Comparison of ENCODE assay signal across 15 cellular contexts in genomic region chr7:5248201-5248885, GRCh38. TPM values are rescaled to one million over a fixed set of nuclear protein-coding genes. Genes with fewer than 3 reads are reported as not detected.
DNase-seq lines count a peak whose midpoint lies in the region; ATAC-seq and TF ChIP-seq lines count a peak whose summit lies in the region.
"Had no signal": no experiment of that assay in that cellular context is flagged by ENCODE, and none has a peak within 500 bp of the region (broad histone marks: within the 10 kb centered on the region; RNA-seq: fewer than 3 reads in every experiment).

No MANE protein-coding gene starts in this region.

- H3K27ac ChIP-seq in colonic mucosa (no peak overlapping the region), left lung (no peak overlapping the region), foreskin keratinocyte (no peak overlapping the region)
- H3K27ac ChIP-seq: KMS-11, neutrophil had no signal

- no peaks in the 10 kb centered on the region for H3K27me3 Mint-ChIP-seq in type B pancreatic cell
- peaks cover 0 to 3% (median 0%) of the 10 kb centered on the region in 5 donors for H3K27me3 Mint-ChIP-seq in naive thymus-derived CD8-positive, alpha-beta T cell
- H3K27me3 Mint-ChIP-seq: activated naive CD8-positive, alpha-beta T cell treated with anti-CD3 and anti-CD28 coated beads, Interleukin-2, amount 50 U/mL, for 24 hours had no signal

- H3K4me3 ChIP-seq in colonic mucosa (no peak overlapping the region), left lung (no peak overlapping the region)

- peak overlapping the region; percentile 68 for H3K27ac Mint-ChIP-seq in type B pancreatic cell
- no peak overlapping the region for H3K27ac Mint-ChIP-seq in naive thymus-derived CD8-positive, alpha-beta T cell
- H3K27ac Mint-ChIP-seq: activated naive CD8-positive, alpha-beta T cell treated with anti-CD3 and anti-CD28 coated beads, Interleukin-2, amount 50 U/mL, for 24 hours; CD8-positive, alpha-beta T cell; immature natural killer cell had no signal

- no peaks in the 10 kb centered on the region for H3K27me3 ChIP-seq in colonic mucosa
- peaks cover 0 to 10% of the 10 kb centered on the region in 2 donors for H3K27me3 ChIP-seq in left lung
- no peaks in the 10 kb centered on the region for H3K27me3 ChIP-seq in foreskin keratinocyte
- H3K27me3 ChIP-seq: neutrophil had no signal

- TF ChIP-seq CTCF in colonic mucosa (IDR thresholded peaks at IDR 0.05) (no peak), left lung (IDR thresholded peaks at IDR 0.05) (no peak), type B pancreatic cell (conservative IDR thresholded peaks at IDR 0.05) (no peak), foreskin keratinocyte (conservative IDR thresholded peaks at IDR 0.05) (no peak)

- POLR2A ChIA-PET in naive thymus-derived CD8-positive, alpha-beta T cell (lab: Charles Lee): no interaction called here

- H3K36me3 Mint-ChIP-seq in type B pancreatic cell: no peaks in the 10 kb centered on the region
- no peaks in the 10 kb centered on the region for H3K36me3 Mint-ChIP-seq in naive thymus-derived CD8-positive, alpha-beta T cell
- H3K36me3 Mint-ChIP-seq: CD8-positive, alpha-beta T cell; immature natural killer cell had no signal

- H3K9me3 Mint-ChIP-seq in type B pancreatic cell: no peaks in the 10 kb centered on the region
- peaks cover 0 to 5% (median 0%) of the 10 kb centered on the region in 9 donors for H3K9me3 Mint-ChIP-seq in naive thymus-derived CD8-positive, alpha-beta T cell
- H3K9me3 Mint-ChIP-seq: activated naive CD8-positive, alpha-beta T cell treated with anti-CD3 and anti-CD28 coated beads, Interleukin-2, amount 50 U/mL, for 24 hours; CD8-positive, alpha-beta T cell; immature natural killer cell had no signal

- no peak overlapping the region for H3K4me3 Mint-ChIP-seq in type B pancreatic cell
- no peak overlapping the region for H3K4me3 Mint-ChIP-seq in naive thymus-derived CD8-positive, alpha-beta T cell
- H3K4me3 Mint-ChIP-seq: activated naive CD8-positive, alpha-beta T cell treated with anti-CD3 and anti-CD28 coated beads, Interleukin-2, amount 50 U/mL, for 24 hours; CD8-positive, alpha-beta T cell; immature natural killer cell had no signal

- intact Hi-C loops in colonic mucosa (cut with DNase I) (no loop called here), left lung (cut with DNase I) (no loop called here)

- peak; percentile 88 for DNase-seq in NCI-H82 treated with DMSO at 0.1 percent for 48 hours (lab: John Stamatoyannopoulos, UW; ENCODE audit: unreplicated experiment)
- DNase-seq in colonic mucosa: peak; percentile 47
- peak in 1 of 2 donors; percentile 56 for DNase-seq in left lung
- DNase-seq in type B pancreatic cell (ENCODE audit: extremely low spot score, unreplicated experiment): no peak
- DNase-seq in naive thymus-derived CD8-positive, alpha-beta T cell: no peak
- DNase-seq in foreskin keratinocyte: no peak
- no peak for DNase-seq in stimulated activated naive CD8-positive, alpha-beta T cell treated with anti-CD3 and anti-CD28 coated beads, Interleukin-15, Interleukin-2, amounts not matched to agents 100 U/mL and 50 U/mL, for 24 hours
- DNase-seq: activated naive CD8-positive, alpha-beta T cell treated with anti-CD3 and anti-CD28 coated beads, Interleukin-2, amount 50 U/mL, for 24 hours; CD8-positive, alpha-beta T cell; immature natural killer cell; NCI-H2107; stimulated activated CD4-positive, alpha-beta T cell treated with anti-CD3 and anti-CD28 coated beads, Interleukin-2, amount 100 ng/mL, for 48 hours; stimulated activated naive CD4-positive, alpha-beta T cell treated with Interleukin-2 at 50 U/mL for 16 hours had no signal

- H3K9me3 ChIP-seq in colonic mucosa: no peaks in the 10 kb centered on the region
- H3K9me3 ChIP-seq in left lung: peaks cover 0 to 3% of the 10 kb centered on the region in 2 donors
- H3K9me3 ChIP-seq: neutrophil had no signal

- H3K4me1 ChIP-seq in colonic mucosa (no peaks in the 10 kb centered on the region), left lung (peaks cover 0 to 6% of the 10 kb centered on the region in 2 donors), foreskin keratinocyte (no peaks in the 10 kb centered on the region)

- ATAC-seq in left lung: peak; percentile 54
- no peak for ATAC-seq in naive thymus-derived CD8-positive, alpha-beta T cell
- ATAC-seq in foreskin keratinocyte: no peak
- ATAC-seq in stimulated activated naive CD8-positive, alpha-beta T cell treated with anti-CD3 and anti-CD28 coated beads, Interleukin-15, Interleukin-2, amounts not matched to agents 100 U/mL and 50 U/mL, for 24 hours: no peak
- ATAC-seq: activated naive CD8-positive, alpha-beta T cell treated with anti-CD3 and anti-CD28 coated beads, Interleukin-2, amount 50 U/mL, for 24 hours; CD8-positive, alpha-beta T cell had no signal

- H3K4me1 Mint-ChIP-seq in type B pancreatic cell (ENCODE audit: unreplicated experiment): no peaks in the 10 kb centered on the region
- no peaks in the 10 kb centered on the region for H3K4me1 Mint-ChIP-seq in naive thymus-derived CD8-positive, alpha-beta T cell
- H3K4me1 Mint-ChIP-seq: activated naive CD8-positive, alpha-beta T cell treated with anti-CD3 and anti-CD28 coated beads, Interleukin-2, amount 50 U/mL, for 24 hours; immature natural killer cell had no signal

- H3K9ac ChIP-seq in colonic mucosa (ENCODE audit: low read depth in 2 of 2, low read length in 2 of 2): no peak overlapping the region
- H3K9ac ChIP-seq: KMS-11 had no signal

- H3K36me3 ChIP-seq in colonic mucosa: no peaks in the 10 kb centered on the region
- no peaks in the 10 kb centered on the region for H3K36me3 ChIP-seq in left lung
- H3K36me3 ChIP-seq: neutrophil had no signal

RNA-seq across cellular contexts. Expression of gene SLC29A4, which starts 34.4 kb away (rescaled TPM):
- 10 to 100 TPM in 1 of 2 donors, 1 to 10 TPM in 1; 4.6 to 20.7 TPM for total RNA-seq in colonic mucosa
- 1 to 10 TPM; 1.2 to 7.3 TPM for total RNA-seq in left lung
- 76.1 and 79.6 TPM in 2 replicates for total RNA-seq in type B pancreatic cell (ENCODE audit: low replicate concordance)
- under 1 TPM; 0.05 to 0.16 TPM for total RNA-seq in naive thymus-derived CD8-positive, alpha-beta T cell
- under 1 TPM in 2 of 3 donors, not detected in 1; 0.27 to 0.39 TPM for polyA plus RNA-seq in naive thymus-derived CD8-positive, alpha-beta T cell
- total RNA-seq in foreskin keratinocyte: 0.46 and 1.0 TPM in 2 replicates
- 0.70 and 1.1 TPM in 2 replicates for polyA plus RNA-seq in foreskin keratinocyte

RNA-seq across cellular contexts. Expression of gene WIPI2, which starts 58.3 kb away (rescaled TPM):
- total RNA-seq in colonic mucosa (10 to 100 TPM; 43.7 to 47.4 TPM), left lung (10 to 100 TPM; 53.5 TPM), type B pancreatic cell (ENCODE audit: low replicate concordance) (84.3 and 89.5 TPM in 2 replicates), foreskin keratinocyte (38.0 and 42.2 TPM in 2 replicates)
- total RNA-seq in naive thymus-derived CD8-positive, alpha-beta T cell: 100 to 1,000 TPM; 106 to 109 TPM
- 10 to 100 TPM; 74.7 to 94.5 (median 89.9) TPM for polyA plus RNA-seq in naive thymus-derived CD8-positive, alpha-beta T cell
- 33.9 and 35.2 TPM in 2 replicates for polyA plus RNA-seq in foreskin keratinocyte

Comparison
In these comparisons a context has a peak if more than half of its experiments do, and no peak if none do; other contexts are left out.
1. DNase-seq: peak in NCI-H82 treated with DMSO at 0.1 percent for 48 hours (single experiment) and colonic mucosa (single experiment); none in type B pancreatic cell (single experiment), naive thymus-derived CD8-positive, alpha-beta T cell (0 of 10), foreskin keratinocyte (0 of 2) and stimulated activated naive CD8-positive, alpha-beta T cell treated with anti-CD3 and anti-CD28 coated beads, Interleukin-15, Interleukin-2, amounts not matched to agents 100 U/mL and 50 U/mL, for 24 hours (single experiment).